In genomic region chr10:71188201-71188600, GRCh38 we compare ENCODE assay signal across 22 cellular contexts. TPM values are rescaled to one million over a fixed set of nuclear protein-coding genes. Genes with fewer than 3 reads are reported as not detected.
A peak's percentile ranks its signal among the peaks of the same experiment; 100 is the strongest.
DNase-seq lines count a peak whose midpoint lies in the region; ATAC-seq and TF ChIP-seq lines count a peak whose summit lies in the region.
"Had no signal": no experiment of that assay in that cellular context is flagged by ENCODE, and none has a peak within 500 bp of the region (broad histone marks: within the 10 kb centered on the region; RNA-seq: fewer than 3 reads in every experiment).

No MANE protein-coding gene starts in this region.

- no peak overlapping the region for H2BK12ac ChIP-seq in mesenchymal stem cell (ENCODE audit: low read length in 2 of 2)

- no peak for TF ChIP-seq CTCF in dorsolateral prefrontal cortex (IDR thresholded peaks at IDR 0.05 in 54 of 56, conservative IDR thresholded peaks at IDR 0.05 in 2 of 56; ENCODE audit: low read depth in 1 of 56, partially characterized antibody in 56 of 56)

- H3K23ac ChIP-seq in mesenchymal stem cell (ENCODE audit: low read length in 2 of 2), result no peak overlapping the region

- H3K36me3 ChIP-seq in BLaER1, result no peaks in the 10 kb centered on the region
- H3K36me3 ChIP-seq in mesenchymal stem cell (ENCODE audit: control insufficient read depth in 1 of 2, insufficient read depth in 2 of 2, low read depth in 1 of 2, low read length in 2 of 2), result no peaks in the 10 kb centered on the region
- no peaks in the 10 kb centered on the region for H3K36me3 ChIP-seq in Karpas-422 (ENCODE audit: insufficient read depth, low read length)
- H3K36me3 ChIP-seq: HAP-1, Peyer's patch, SJSA1 had no signal

- no peak overlapping the region for H2BK120ac ChIP-seq in mesenchymal stem cell (ENCODE audit: low read depth, low read length)

- DNase-seq in dorsolateral prefrontal cortex (peak in 7 of 10 donors; percentile 15 to 62 (median 47)), mesenchymal stem cell (no peak), putamen (ENCODE audit: low spot score) (peak; percentile 26), Karpas-422 (no peak), OCI-M2 (lab: John Stamatoyannopoulos, UW; ENCODE audit: unreplicated experiment) (no peak)
- DNase-seq: C1 segment of cervical spinal cord; CD8-positive, alpha-beta T cell; DMS153; KBM-7; NCI-H1092 treated with DMSO at 0.1 percent for 48 hours; NCI-H1436 treated with DMSO at 0.1 percent for 48 hours; NCI-H1930; NCI-H2227 treated with DMSO at 0.1 percent for 48 hours; NCI-H510A; NK-92 treated with Interleukin-12 subunit alpha and Interleukin-12 subunit beta, amount 100 ng/mL, for 24 hours; Peyer's patch had no signal

- H3K18ac ChIP-seq in mesenchymal stem cell (ENCODE audit: low read depth in 1 of 2, low read length in 2 of 2), result no peak overlapping the region

- H2AFZ ChIP-seq in mesenchymal stem cell (ENCODE audit: low read depth, low read length), result no peak overlapping the region
- H2AFZ ChIP-seq in Karpas-422 (ENCODE audit: low read length), result no peak overlapping the region

- no peak overlapping the region for H3K14ac ChIP-seq in mesenchymal stem cell (ENCODE audit: low read length in 2 of 2)

- H3K9ac ChIP-seq in BLaER1, result no peak overlapping the region
- no peak overlapping the region for H3K9ac ChIP-seq in mesenchymal stem cell (ENCODE audit: low read length)
- no peak overlapping the region for H3K9ac ChIP-seq in Karpas-422 (ENCODE audit: low read length)

- no peaks in the 10 kb centered on the region for H3K79me1 ChIP-seq in mesenchymal stem cell (replicated peaks; ENCODE audit: low read length, poor library complexity, severe bottlenecking)

- H3K9me2 ChIP-seq in Karpas-422 (replicated peaks; ENCODE audit: insufficient read depth, low read length), result no peaks in the 10 kb centered on the region

- intact Hi-C loops in dorsolateral prefrontal cortex (cut with DNase I), result no loop called here

- H3K4me3 ChIP-seq in BLaER1, result no peak overlapping the region
- H3K4me3 ChIP-seq in dorsolateral prefrontal cortex, result no peak overlapping the region
- H3K4me3 ChIP-seq in mesenchymal stem cell (ENCODE audit: insufficient read depth in 1 of 2, low read depth in 1 of 2, low read length in 2 of 2), result no peak overlapping the region
- H3K4me3 ChIP-seq in Karpas-422 (ENCODE audit: low read length), result no peak overlapping the region
- H3K4me3 ChIP-seq: GM23338, HAP-1, Peyer's patch, SJSA1 had no signal

- no peak overlapping the region for H3K4ac ChIP-seq in mesenchymal stem cell (ENCODE audit: low read depth in 1 of 2, low read length in 2 of 2)

- H3K9me3 ChIP-seq in BLaER1 (no peaks in the 10 kb centered on the region), mesenchymal stem cell (ENCODE audit: control insufficient read depth, low read length) (no peaks in the 10 kb centered on the region), Karpas-422 (ENCODE audit: low read length) (no peaks in the 10 kb centered on the region)
- H3K9me3 ChIP-seq: HAP-1, Peyer's patch, SJSA1 had no signal

- H4K20me1 ChIP-seq in BLaER1 (no peaks in the 10 kb centered on the region), Karpas-422 (ENCODE audit: insufficient read depth, low read depth, low read length) (no peaks in the 10 kb centered on the region)

- H4K8ac ChIP-seq in mesenchymal stem cell (ENCODE audit: low read length), result peak overlapping the region; percentile 7

- H4K91ac ChIP-seq in mesenchymal stem cell (ENCODE audit: low read length), result peak overlapping the region; percentile 31

- H2AK5ac ChIP-seq in mesenchymal stem cell (ENCODE audit: low read length, severe bottlenecking), result no peak overlapping the region

- no peak overlapping the region for H3K27ac ChIP-seq in BLaER1
- no peak overlapping the region for H3K27ac ChIP-seq in dorsolateral prefrontal cortex
- H3K27ac ChIP-seq in mesenchymal stem cell (ENCODE audit: low read length, poor library complexity, severe bottlenecking), result no peak overlapping the region
- no peak overlapping the region for H3K27ac ChIP-seq in Karpas-422 (ENCODE audit: low read length)
- H3K27ac ChIP-seq: HL-60, Peyer's patch, SJSA1 had no signal

- H3K4me1 ChIP-seq in BLaER1, result peaks cover 19% of the 10 kb centered on the region
- H3K4me1 ChIP-seq in mesenchymal stem cell (ENCODE audit: control insufficient read depth, insufficient read depth, low read depth, low read length), result no peaks in the 10 kb centered on the region
- H3K4me1 ChIP-seq in Karpas-422 (ENCODE audit: low read length), result peaks cover 4% of the 10 kb centered on the region; the same call in 1 of the 2 replicates
- H3K4me1 ChIP-seq: HAP-1, Peyer's patch, SJSA1 had no signal

- no peaks in the 10 kb centered on the region for H3K79me2 ChIP-seq in Karpas-422 (ENCODE audit: low read length)

- H3K4me2 ChIP-seq in BLaER1 (peak overlapping the region; percentile 66), mesenchymal stem cell (ENCODE audit: low read length, poor library complexity, severe bottlenecking) (no peak overlapping the region), Karpas-422 (ENCODE audit: low read depth, low read length, poor library complexity, severe bottlenecking) (no peak overlapping the region)
- H3K4me2 ChIP-seq: GM23338 had no signal

- no peak overlapping the region for H2BK5ac ChIP-seq in mesenchymal stem cell (ENCODE audit: low read depth, low read length, poor library complexity, severe bottlenecking)

- no peaks in the 10 kb centered on the region for H3K27me3 ChIP-seq in BLaER1
- H3K27me3 ChIP-seq in dorsolateral prefrontal cortex, result peaks cover 0 to 3% (median 0%) of the 10 kb centered on the region in 45 donors
- H3K27me3 ChIP-seq in mesenchymal stem cell (ENCODE audit: control insufficient read depth in 1 of 2, insufficient read depth in 1 of 2, low read length in 2 of 2), result peaks cover 53 to 82% of the 10 kb centered on the region in 2 experiments
- no peaks in the 10 kb centered on the region for H3K27me3 ChIP-seq in Karpas-422 (ENCODE audit: low read length)
- H3K27me3 ChIP-seq: Peyer's patch had no signal

- WGBS in mesenchymal stem cell, result 75% methylated on average over 1 of the region's 1 CpG

- ATAC-seq in GM19397 (IDR thresholded peaks at IDR 0.05; ENCODE audit: unreplicated experiment), result no peak
- ATAC-seq: CD8-positive, alpha-beta T cell; GM23338 had no signal

- no peak overlapping the region for H2BK15ac ChIP-seq in mesenchymal stem cell (ENCODE audit: low read depth, poor library complexity, severe bottlenecking)

RNA-seq across cellular contexts. Expression of gene UNC5B, which starts 24.2 kb away (rescaled TPM):
- 10 to 100 TPM; 12.3 to 77.7 (median 23.7) TPM for total RNA-seq in dorsolateral prefrontal cortex
- polyA plus RNA-seq in mesenchymal stem cell (2013, experiment 1 of 2), result 40.6 TPM
- 38.6 TPM for polyA plus RNA-seq in mesenchymal stem cell (2013, experiment 2 of 2)
- not detected in 2 replicates for total RNA-seq in Karpas-422 (2014; rRNA removed; shearing (Covaris generic); ENCODE audit: low replicate concordance)

Comparison
In these comparisons a context has a peak if more than half of its experiments do, and no peak if none do; other contexts are left out.
1. DNase-seq: peak in dorsolateral prefrontal cortex (7 of 10) and putamen (single experiment); none in mesenchymal stem cell (single experiment), Karpas-422 (single experiment) and OCI-M2 (single experiment).
2. RNA of gene UNC5B, which starts 24.2 kb away (total RNA-seq): 12.3 to 77.7 TPM in dorsolateral prefrontal cortex; not detected in Karpas-422; every median in the first group is over 10 times any median in the second.